8 cellular contexts compared by ENCODE assay signal in the genomic region with DNA sequence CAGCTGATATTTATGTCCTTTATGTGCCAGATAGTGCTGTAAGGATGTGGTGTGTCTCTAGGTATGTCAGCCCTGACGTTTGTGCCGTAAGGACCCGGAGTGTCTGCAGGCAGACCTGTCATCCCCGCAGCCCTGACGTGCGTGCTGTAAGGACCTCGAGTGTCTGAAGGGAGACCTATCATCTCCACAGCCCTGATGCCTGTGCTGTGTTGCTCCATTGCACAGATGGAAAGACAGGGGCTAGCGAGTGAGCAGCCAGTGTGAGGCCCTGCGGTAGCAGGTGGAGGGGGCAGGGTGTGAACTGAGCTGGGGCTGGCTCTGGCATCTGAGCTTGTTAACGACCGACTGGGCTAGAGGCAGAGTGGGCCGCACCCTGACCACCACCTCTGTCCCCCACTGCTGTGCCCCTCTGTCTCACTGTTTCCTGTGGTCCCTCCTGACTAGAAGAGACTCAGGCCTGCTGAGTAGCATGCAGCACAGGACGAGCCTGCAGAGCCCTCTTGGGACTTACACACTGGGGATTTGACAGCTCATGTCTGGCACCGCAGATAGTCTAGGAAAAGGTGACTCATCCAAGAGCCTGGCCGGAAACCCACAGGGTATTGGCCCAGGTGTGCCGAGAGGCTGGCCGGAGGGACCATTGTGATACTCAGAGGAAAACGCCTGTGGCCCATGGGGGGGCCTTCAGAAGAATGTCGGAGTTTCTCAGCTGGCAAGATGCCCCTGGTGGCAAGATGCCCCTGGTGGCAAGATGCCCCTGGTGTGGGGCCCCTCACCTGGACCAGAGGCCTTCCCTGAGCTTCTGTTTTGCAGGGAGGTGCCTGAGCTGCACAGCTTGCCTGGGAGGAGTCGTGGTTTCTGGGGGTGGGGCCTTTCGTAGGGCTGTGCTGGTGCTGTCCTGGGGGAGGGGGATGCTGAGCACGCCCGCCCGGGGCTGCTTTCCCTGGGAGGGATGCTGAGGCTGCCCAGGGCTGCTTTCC. TPM values are rescaled to one million over a fixed set of nuclear protein-coding genes. Genes with fewer than 3 reads are reported as not detected.
A peak's percentile ranks its signal among the peaks of the same experiment; 100 is the strongest.
DNase-seq lines count a peak whose midpoint lies in the region; ATAC-seq and TF ChIP-seq lines count a peak whose summit lies in the region.

No MANE protein-coding gene starts in this region.

- TF ChIP-seq CTCF in fibroblast of the aortic adventitia (IDR thresholded peaks at IDR 0.05; ENCODE audit: insufficient read depth, low read length) (no peak), testis (IDR thresholded peaks at IDR 0.05) (no peak)

- TF ChIP-seq POLR2A in GM18505 (IDR thresholded peaks at IDR 0.05; ENCODE audit: borderline replicate concordance, extremely low read depth, insufficient read depth, insufficient read length) (no peak), testis (IDR thresholded peaks at IDR 0.05) (no peak)

- H3K4me1 ChIP-seq in testis, result peaks cover 35% of the 10 kb centered on the region

- in situ Hi-C loops in ACHN (cut with HindIII; ENCODE audit: low pct_ligation_motif_present, low pct_unique_long_range_greater_than_20kb, low sequenced_read_pairs), result no loop called here

- intact Hi-C loops in testis (cut with DNase I; ENCODE audit: low total_unique reads), result no loop called here

- H3K4me3 ChIP-seq in fibroblast of the aortic adventitia (ENCODE audit: low read depth, low read length) (no peak overlapping the region), testis (no peak overlapping the region)

- no peak overlapping the region for H3K27ac ChIP-seq in testis

- no peaks in the 10 kb centered on the region for H3K36me3 ChIP-seq in testis (ENCODE audit: low read depth, missing control alignments)

- H3K9me3 ChIP-seq in testis, result no peaks in the 10 kb centered on the region

- ATAC-seq in GM18505 (IDR thresholded peaks at IDR 0.05; ENCODE audit: unreplicated experiment) (peak; percentile 65), HG02870 (IDR thresholded peaks at IDR 0.05; ENCODE audit: unreplicated experiment) (peak; percentile 73)

- no peaks in the 10 kb centered on the region for H3K27me3 ChIP-seq in testis

- 45 to 60% methylated on average over 7 to 24 of the region's 24 CpGs for WGBS in testis, 2 donors

- DNase-seq in ACHN (peak; percentile 89), NCI-H2171 (lab: John Stamatoyannopoulos, UW) (peak; percentile 45), fibroblast of the aortic adventitia (ENCODE audit: low read depth) (peak; percentile 86), pulmonary artery endothelial cell (ENCODE audit: low read depth, low spot score) (peak; percentile 41), testis (no peak)
- DNase-seq in activated CD8-positive, alpha-beta memory T cell treated with anti-CD3 and anti-CD28 coated beads, Interleukin-2, amount 50 U/mL, for 4 hours, result peak; percentile 52

RNA-seq across cellular contexts. Expression of a gene that starts 34.3 kb away (rescaled TPM):
- 13.1 and 36.8 TPM in 2 replicates for total RNA-seq in fibroblast of the aortic adventitia (ENCODE audit: low replicate concordance)
- 23.9 and 25.4 TPM in 2 replicates for total RNA-seq in pulmonary artery endothelial cell
- total RNA-seq in testis, result 100 to 1,000 TPM in 1 of 2 donors, 10 to 100 TPM in 1; 73.0 to 103 TPM
- 54.1 TPM for polyA plus RNA-seq in testis (ENCODE audit: insufficient read depth, low read depth, low replicate concordance)
